11 cellular contexts compared by ENCODE assay signal in genomic region chr6:33988121-33989015, GRCh38.
DNase-seq lines count a peak whose midpoint lies in the region; ATAC-seq and TF ChIP-seq lines count a peak whose summit lies in the region.
"Had no signal": no experiment of that assay in that cellular context is flagged by ENCODE, and none has a peak within 500 bp of the region (broad histone marks: within the 10 kb centered on the region; RNA-seq: fewer than 3 reads in every experiment).

No MANE protein-coding gene starts in this region.

- H2BK120ac ChIP-seq in neuronal stem cell (ENCODE audit: low read depth, low read length): no peak overlapping the region

- no peak overlapping the region for H3K4me2 ChIP-seq in neuronal stem cell (ENCODE audit: insufficient read depth, low read length, poor library complexity, severe bottlenecking)

- peak overlapping the region; percentile 30 for H2BK12ac ChIP-seq in neuronal stem cell (ENCODE audit: low read length)

- H2AK5ac ChIP-seq in neuronal stem cell (ENCODE audit: low read depth, low read length): peak overlapping the region; percentile 92

- no peak overlapping the region for H2AFZ ChIP-seq in neuronal stem cell (ENCODE audit: low read length)

- peak overlapping the region; percentile 69 for H3K18ac ChIP-seq in neuronal stem cell (ENCODE audit: low read length)

- H3K27ac ChIP-seq in VCaP (peak overlapping the region; percentile 97), neuronal stem cell (replicated peaks; ENCODE audit: low read length) (no peak overlapping the region), testis (no peak overlapping the region)

- H3K4ac ChIP-seq in neuronal stem cell (ENCODE audit: low read length): no peak overlapping the region

- H3K9ac ChIP-seq in neuronal stem cell (ENCODE audit: low read depth, low read length, poor library complexity): no peak overlapping the region

- H3K9me3 ChIP-seq in neuronal stem cell (replicated peaks in 1 of 2; ENCODE audit: control insufficient read depth in 2 of 2, insufficient read depth in 1 of 2, low read depth in 1 of 2, low read length in 2 of 2) (peaks cover 0 to 2% of the 10 kb centered on the region in 2 donors), testis (no peaks in the 10 kb centered on the region)

- H3K23ac ChIP-seq in neuronal stem cell (ENCODE audit: low read depth, low read length, poor library complexity): peak overlapping the region; percentile 34

- DNase-seq in DMS53 treated with DMSO at 0.1 percent for 48 hours (lab: John Stamatoyannopoulos, UW; ENCODE audit: unreplicated experiment) (peak; percentile 89), NCI-H2029 treated with DMSO at 0.1 percent for 48 hours (lab: John Stamatoyannopoulos, UW) (peak; percentile 80), neuronal stem cell (ENCODE audit: low spot score) (no peak), HEK293T (ENCODE audit: extremely low spot score) (no peak), GM03348 (ENCODE audit: low spot score) (no peak), testis (no peak)
- DNase-seq: CD4-positive, CD25-positive, alpha-beta regulatory T cell had no signal

- no peak overlapping the region for H4K8ac ChIP-seq in neuronal stem cell (ENCODE audit: low read depth, low read length)

- POLR2A ChIA-PET in HEK293T (lab: Yijun Ruan, JAX): interaction anchor here (1.0 kb wide), 1 partner anchor 9 kb away, joined by 3 read pairs; no protein-coding TSS in a partner anchor

- peak overlapping the region; percentile 42 for H3K14ac ChIP-seq in neuronal stem cell (ENCODE audit: low read length)

- no peak for TF ChIP-seq POLR2A in testis (IDR thresholded peaks at IDR 0.05)

- peak; percentile 46 for TF ChIP-seq CTCF in VCaP (conservative IDR thresholded peaks at IDR 0.05)
- TF ChIP-seq CTCF in testis (IDR thresholded peaks at IDR 0.05): no peak

- peak overlapping the region; percentile 56 for H2BK5ac ChIP-seq in neuronal stem cell (ENCODE audit: low read length)

- intact Hi-C loops in testis (cut with DNase I; ENCODE audit: low total_unique reads): no loop called here

- no peak for ATAC-seq in GM21723 (IDR thresholded peaks at IDR 0.05; ENCODE audit: unreplicated experiment)
- ATAC-seq: activated CD4-positive, CD25-positive, alpha-beta regulatory T cell treated with anti-CD3 and anti-CD28 coated beads, Interleukin-2, amount 50 U/mL, for 24 hours; Right ventricle myocardium inferior had no signal

- H3K36me3 ChIP-seq in neuronal stem cell (replicated peaks in 1 of 2; ENCODE audit: control insufficient read depth in 2 of 2, insufficient read depth in 2 of 2, low read length in 2 of 2) (no peaks in the 10 kb centered on the region), testis (ENCODE audit: low read depth, missing control alignments) (no peaks in the 10 kb centered on the region)

- WGBS in neuronal stem cell (ENCODE audit: extremely low coverage in 2 of 2, insufficient read length in 2 of 2, insufficient replicate concordance in 1 of 2), 2 donors: no CpG with 5 or more reads among the region's 16 CpGs
- WGBS in testis, 2 donors: 76% methylated on average over 12 to 16 of the region's 16 CpGs

- no peaks in the 10 kb centered on the region for H3K27me3 ChIP-seq in neuronal stem cell (ENCODE audit: control insufficient read depth in 3 of 3, insufficient read depth in 3 of 3, low read depth in 1 of 3, low read length in 3 of 3)
- no peaks in the 10 kb centered on the region for H3K27me3 ChIP-seq in testis

- CTCF ChIA-PET in HEK293T (lab: Yijun Ruan, JAX): interaction anchor here (1.1 kb wide), 1 partner anchor 40 kb away, joined by 4 read pairs; no protein-coding TSS in a partner anchor

- H2BK15ac ChIP-seq in neuronal stem cell (ENCODE audit: low read length): peak overlapping the region; percentile 24

- H4K91ac ChIP-seq in neuronal stem cell (ENCODE audit: low read depth, low read length, poor library complexity): no peak overlapping the region

- no peak overlapping the region for H3K4me3 ChIP-seq in neuronal stem cell (ENCODE audit: low read length in 2 of 2)
- no peak overlapping the region for H3K4me3 ChIP-seq in testis

- no peaks in the 10 kb centered on the region for H3K79me1 ChIP-seq in neuronal stem cell (ENCODE audit: low read depth, low read length)

- H3K4me1 ChIP-seq in neuronal stem cell (ENCODE audit: control insufficient read depth in 2 of 2, insufficient read depth in 1 of 2, low read depth in 1 of 2, low read length in 2 of 2): peaks cover 0 to 4% of the 10 kb centered on the region in 2 donors
- H3K4me1 ChIP-seq in testis: no peaks in the 10 kb centered on the region

TF ChIP-seq in HEK293T, 16 proteins besides CTCF, POLR2A, EP300 and RAD21:
- TF ChIP-seq ZNF384 (IDR thresholded peaks at IDR 0.05) (no peak), LEF1 (IDR thresholded peaks at IDR 0.05; ENCODE audit: borderline replicate concordance) (no peak), BHLHE40 (IDR thresholded peaks at IDR 0.05; ENCODE audit: borderline replicate concordance) (no peak), NFRKB (IDR thresholded peaks at IDR 0.05) (no peak)

Comparison
In these comparisons a context has a peak if more than half of its experiments do, and no peak if none do; other contexts are left out.
1. DNase-seq: peak in DMS53 treated with DMSO at 0.1 percent for 48 hours (single experiment) and NCI-H2029 treated with DMSO at 0.1 percent for 48 hours (single experiment); none in neuronal stem cell (single experiment), HEK293T (single experiment), GM03348 (single experiment) and testis (single experiment).